ENCODE assay signal across 9 cellular contexts in the genomic region with DNA sequence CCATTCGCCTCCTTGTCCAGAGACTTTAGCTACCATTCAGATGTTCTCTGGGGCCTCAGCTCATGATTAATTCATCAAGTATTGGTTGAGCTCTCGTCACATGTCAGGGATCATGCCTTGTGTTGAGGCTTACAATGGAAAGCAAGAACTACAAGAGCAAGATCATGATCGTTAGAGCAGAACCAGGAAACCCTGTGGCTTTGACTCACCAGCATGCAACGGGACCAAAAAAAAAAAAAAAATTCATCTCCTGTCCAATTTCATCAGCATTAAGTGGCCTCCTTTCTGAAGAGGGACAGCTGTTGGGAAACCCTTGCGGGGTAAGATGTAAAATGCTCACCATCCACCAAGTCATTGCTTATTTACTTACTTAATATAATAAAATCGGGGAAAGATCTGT. TPM values are rescaled to one million over a fixed set of nuclear protein-coding genes. Genes with fewer than 3 reads are reported as not detected.
DNase-seq lines count a peak whose midpoint lies in the region; ATAC-seq, FAIRE-seq and TF ChIP-seq lines count a peak whose summit lies in the region.
"Had no signal": no experiment of that assay in that cellular context is flagged by ENCODE, and none has a peak within 500 bp of the region (broad histone marks: within the 10 kb centered on the region; RNA-seq: fewer than 3 reads in every experiment).

No MANE protein-coding gene starts in this region.

- DNase-seq in GM03348 (ENCODE audit: low spot score) (peak; percentile 83), left kidney (ENCODE audit: low read depth, low spot score) (peak; percentile 50), islet precursor cell (no peak), NCI-H774 (lab: John Stamatoyannopoulos, UW) (no peak), cardiac septum (ENCODE audit: low spot score) (no peak), kidney (no peak)
- DNase-seq: pancreas had no signal

- H2AFZ ChIP-seq in OCI-LY3 (ENCODE audit: low read depth, low read length): no peak overlapping the region

- no peak overlapping the region for H3K9ac ChIP-seq in OCI-LY3 (ENCODE audit: low read length)
- no peak overlapping the region for H3K9ac ChIP-seq in kidney (ENCODE audit: low read length in 2 of 2)

- peak; percentile 68 for ATAC-seq in GM21737 (IDR thresholded peaks at IDR 0.05; ENCODE audit: unreplicated experiment)

- H4K20me1 ChIP-seq in OCI-LY3 (ENCODE audit: insufficient read depth, low read length): no peaks in the 10 kb centered on the region

- no peak for FAIRE-seq in kidney (lab: Jason Lieb, UNC)
- FAIRE-seq: pancreas had no signal

- H3K4me1 ChIP-seq in OCI-LY3 (ENCODE audit: low read length) (peaks cover 5% of the 10 kb centered on the region), kidney (ENCODE audit: control insufficient read depth in 1 of 2, insufficient read depth in 1 of 2, low read depth in 1 of 2, low read length in 2 of 2) (no peaks in the 10 kb centered on the region)

- TF ChIP-seq CTCF in OCI-LY3 (IDR thresholded peaks at IDR 0.05; ENCODE audit: low read depth, low read length) (no peak), kidney (IDR thresholded peaks at IDR 0.05; ENCODE audit: borderline replicate concordance, extremely low read depth, insufficient read depth) (no peak)

- H3K27ac ChIP-seq in OCI-LY3 (ENCODE audit: low read length): no peak overlapping the region
- no peak overlapping the region for H3K27ac ChIP-seq in kidney (ENCODE audit: low read depth in 2 of 2, low read length in 2 of 2)
- H3K27ac ChIP-seq: pancreas had no signal

- no peak overlapping the region for H3K4me3 ChIP-seq in OCI-LY3 (ENCODE audit: low read length)
- H3K4me3 ChIP-seq in kidney (ENCODE audit: low read length in 2 of 2): no peak overlapping the region
- H3K4me3 ChIP-seq: pancreas had no signal

- H3K4me2 ChIP-seq in OCI-LY3 (ENCODE audit: low read length): peak overlapping the region; percentile 28; the same call in 1 of the 2 replicates

- intact Hi-C loops in cardiac septum (cut with DNase I): no loop called here
- intact Hi-C loops in kidney (cut with DNase I): no loop called here

- H3K36me3 ChIP-seq in OCI-LY3 (replicated peaks; ENCODE audit: low read depth, low read length): no peaks in the 10 kb centered on the region
- no peaks in the 10 kb centered on the region for H3K36me3 ChIP-seq in kidney (ENCODE audit: control insufficient read depth in 1 of 2, insufficient read depth in 2 of 2, low read length in 2 of 2)
- H3K36me3 ChIP-seq: pancreas had no signal

- no peaks in the 10 kb centered on the region for H3K79me2 ChIP-seq in OCI-LY3 (ENCODE audit: low read length)

- peaks cover 38% of the 10 kb centered on the region for H3K27me3 ChIP-seq in OCI-LY3 (ENCODE audit: low read depth, low read length)
- H3K27me3 ChIP-seq: pancreas had no signal

- H3K9me3 ChIP-seq in OCI-LY3 (ENCODE audit: insufficient read depth, low read length): no peaks in the 10 kb centered on the region
- H3K9me3 ChIP-seq in kidney (ENCODE audit: control insufficient read depth in 1 of 2, low read length in 2 of 2): no peaks in the 10 kb centered on the region
- H3K9me3 ChIP-seq: pancreas had no signal

RNA-seq across cellular contexts. Expression of a gene that starts 12.1 kb away (rescaled TPM):
- total RNA-seq in cardiac septum (53.8 TPM), kidney (79.5 TPM)
- 36.8 TPM for polyA plus RNA-seq in kidney (ENCODE audit: insufficient read depth, low read depth, low replicate concordance)

RNA-seq across cellular contexts. Expression of a gene that starts 39.4 kb away (rescaled TPM):
- 53.2 TPM for total RNA-seq in cardiac septum
- total RNA-seq in kidney: 76.6 TPM
- 13.7 TPM for polyA plus RNA-seq in kidney (ENCODE audit: insufficient read depth, low read depth, low replicate concordance)

Comparison
In these comparisons a context has a peak if more than half of its experiments do, and no peak if none do; other contexts are left out.
1. DNase-seq: peak in GM03348 (single experiment) and left kidney (single experiment); none in islet precursor cell (single experiment), NCI-H774 (single experiment), cardiac septum (single experiment) and kidney (single experiment).